In the genomic region with DNA sequence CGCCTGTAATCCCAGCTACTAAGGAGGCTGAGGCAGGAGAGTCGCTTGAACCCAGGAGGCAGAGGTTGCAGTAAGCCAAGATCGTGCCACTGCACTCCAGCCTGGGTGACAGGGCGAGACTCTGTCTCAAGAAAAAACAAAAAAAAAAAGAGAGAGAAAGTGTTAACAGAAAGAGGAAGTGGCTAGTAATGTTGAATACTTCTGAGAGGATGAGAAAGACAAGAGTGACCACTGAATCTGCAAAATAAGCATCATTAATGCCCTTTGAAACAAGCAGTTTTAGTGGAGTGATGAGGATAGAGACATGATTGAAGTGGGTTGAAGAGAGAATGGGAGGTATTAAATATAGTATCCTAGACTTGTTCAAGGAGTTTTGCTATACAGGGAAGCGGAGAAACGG, we compare ENCODE assay signal across 20 cellular contexts. TPM values are rescaled to one million over a fixed set of nuclear protein-coding genes. Genes with fewer than 3 reads are reported as not detected.
A peak's percentile ranks its signal among the peaks of the same experiment; 100 is the strongest.
DNase-seq lines count a peak whose midpoint lies in the region; ATAC-seq, FAIRE-seq and TF ChIP-seq lines count a peak whose summit lies in the region.
"Had no signal": no experiment of that assay in that cellular context is flagged by ENCODE, and none has a peak within 500 bp of the region (broad histone marks: within the 10 kb centered on the region; RNA-seq: fewer than 3 reads in every experiment).

No MANE protein-coding gene starts in this region.

- no peak overlapping the region for H3K27ac ChIP-seq in K562 (ENCODE audit: extremely low read depth, low read depth, low read length)
- H3K27ac ChIP-seq: ovary had no signal

- no peak overlapping the region for H3K9ac ChIP-seq in K562 (ENCODE audit: insufficient read depth in 1 of 2, low read depth in 2 of 2, low read length in 2 of 2)

- H2AFZ ChIP-seq in K562 (ENCODE audit: low read depth, low read length), result no peak overlapping the region

- H4K20me1 ChIP-seq in K562 (replicated peaks; ENCODE audit: control insufficient read depth, insufficient read depth, low read length), result no peaks in the 10 kb centered on the region

- H3K27me3 Mint-ChIP-seq in progenitor cell of endocrine pancreas (no peaks in the 10 kb centered on the region), type B pancreatic cell (no peaks in the 10 kb centered on the region)
- H3K27me3 Mint-ChIP-seq: effector memory CD8-positive, alpha-beta T cell had no signal

- peaks cover 4% of the 10 kb centered on the region; the same call in 2 of the 3 replicates for H3K36me3 ChIP-seq in K562 (ENCODE audit: control insufficient read depth, insufficient read depth, low read length)
- H3K36me3 ChIP-seq: heart left ventricle, ovary had no signal

- no peak overlapping the region for H3K4me2 ChIP-seq in K562 (ENCODE audit: insufficient read depth, low read length)

- H3K27ac Mint-ChIP-seq in progenitor cell of endocrine pancreas, result no peak overlapping the region
- H3K27ac Mint-ChIP-seq in type B pancreatic cell, result no peak overlapping the region
- H3K27ac Mint-ChIP-seq: effector memory CD8-positive, alpha-beta T cell had no signal

- POLR2A ChIA-PET in K562 (lab: Yijun Ruan, JAX), result no interaction called here

- H3K4me3 ChIP-seq in GM12864 (ENCODE audit: low read depth, low read length) (no peak overlapping the region), K562 (no peak overlapping the region)
- H3K4me3 ChIP-seq: heart left ventricle, lung, ovary had no signal

- H3K36me3 Mint-ChIP-seq in progenitor cell of endocrine pancreas (ENCODE audit: insufficient read depth) (no peaks in the 10 kb centered on the region), type B pancreatic cell (no peaks in the 10 kb centered on the region)

- TF ChIP-seq RAD21 in K562 (CRISPR knock-in tag; conservative IDR thresholded peaks at IDR 0.05 in 1 of 2, IDR thresholded peaks at IDR 0.05 in 1 of 2), result no peak

- no peak overlapping the region for H3K4me3 Mint-ChIP-seq in progenitor cell of endocrine pancreas (ENCODE audit: low read depth)
- no peak overlapping the region for H3K4me3 Mint-ChIP-seq in type B pancreatic cell
- H3K4me3 Mint-ChIP-seq: effector memory CD8-positive, alpha-beta T cell; immature natural killer cell had no signal

- peaks cover 0 to 5% of the 10 kb centered on the region in 2 experiments; a peak in 1 of 5 replicates for H3K4me1 ChIP-seq in K562 (replicated peaks in 1 of 2; ENCODE audit: control insufficient read depth in 2 of 2, insufficient read depth in 2 of 2, low read length in 2 of 2)
- H3K4me1 ChIP-seq: Caco-2 had no signal

- no peak for FAIRE-seq in K562 (lab: Jason Lieb, UNC)

- 64% methylated on average over 3 of the region's 6 CpGs for WGBS in K562 (ENCODE audit: insufficient coverage, low coverage, missing lambda C conversion rate)

- no peaks in the 10 kb centered on the region for H3K4me1 Mint-ChIP-seq in progenitor cell of endocrine pancreas (ENCODE audit: low read depth)
- H3K4me1 Mint-ChIP-seq in type B pancreatic cell (ENCODE audit: unreplicated experiment), result no peaks in the 10 kb centered on the region

- no peak for TF ChIP-seq CTCF in GM12864 (IDR thresholded peaks at IDR 0.05; ENCODE audit: low read depth, low read length, missing control alignments)
- TF ChIP-seq CTCF in K562 (IDR thresholded peaks at IDR 0.05 in 2 of 3, conservative IDR thresholded peaks at IDR 0.05 in 1 of 3; ENCODE audit: insufficient read depth in 2 of 3, low read depth in 1 of 3, low read length in 3 of 3), result no peak
- no peak for TF ChIP-seq CTCF in progenitor cell of endocrine pancreas (IDR thresholded peaks at IDR 0.05; ENCODE audit: unreplicated experiment)
- TF ChIP-seq CTCF in type B pancreatic cell (conservative IDR thresholded peaks at IDR 0.05), result no peak

- TF ChIP-seq EP300 in K562 (IDR thresholded peaks at IDR 0.05; ENCODE audit: low read length), result no peak

- H3K9me3 ChIP-seq in K562 (replicated peaks; ENCODE audit: control insufficient read depth, insufficient read depth, low read depth, low read length), result no peaks in the 10 kb centered on the region
- H3K9me3 ChIP-seq: Caco-2, heart left ventricle, ovary had no signal

- peak; percentile 15 for DNase-seq in GM12864 (ENCODE audit: low read depth)
- DNase-seq in NOMO-1 treated with dmso at 0.1 percent for 144 hours (lab: John Stamatoyannopoulos, UW; ENCODE audit: unreplicated experiment), result peak; percentile 7
- no peak for DNase-seq in K562 (ENCODE audit: extremely low read depth in 1 of 4, low spot score in 3 of 4)
- DNase-seq in progenitor cell of endocrine pancreas (ENCODE audit: low spot score, unreplicated experiment), result no peak
- DNase-seq in type B pancreatic cell (ENCODE audit: extremely low spot score, unreplicated experiment), result no peak
- DNase-seq in activated CD8-positive, alpha-beta memory T cell treated with anti-CD3 and anti-CD28 coated beads, Interleukin-2, amount 50 U/mL, for 4 hours, result no peak
- DNase-seq: activated CD4-positive, alpha-beta T cell treated with anti-CD3 and anti-CD28 coated beads for 1 hour; activated effector memory CD4-positive, alpha-beta T cell treated with Interleukin-2 at 50 U/mL for 16 hours; Caco-2; effector memory CD8-positive, alpha-beta T cell; heart left ventricle; immature natural killer cell; NCI-H1105; ovary; stimulated activated CD4-positive, alpha-beta T cell treated with anti-CD3 and anti-CD28 coated beads, Interleukin-2, amount 100 ng/mL, for 24 hours had no signal

- no peaks in the 10 kb centered on the region for H3K27me3 ChIP-seq in K562 (ENCODE audit: control insufficient read depth in 2 of 2, insufficient read depth in 2 of 2, low read length in 2 of 2)
- H3K27me3 ChIP-seq: heart left ventricle, ovary had no signal

- H3K9me3 Mint-ChIP-seq in progenitor cell of endocrine pancreas (ENCODE audit: low read depth), result no peaks in the 10 kb centered on the region
- H3K9me3 Mint-ChIP-seq in type B pancreatic cell, result no peaks in the 10 kb centered on the region
- H3K9me3 Mint-ChIP-seq: effector memory CD8-positive, alpha-beta T cell; immature natural killer cell had no signal

- ATAC-seq in HG02623 (IDR thresholded peaks at IDR 0.05; ENCODE audit: unreplicated experiment) (peak; percentile 43), K562 (no peak)
- ATAC-seq: effector memory CD8-positive, alpha-beta T cell; heart left ventricle; Right ventricle myocardium inferior had no signal

- in situ Hi-C loops in K562 (cut with MboI), result no loop called here

- no peak for TF ChIP-seq POLR2A in K562 (conservative IDR thresholded peaks at IDR 0.05)

- intact Hi-C loops in K562 (cut with micrococcal nuclease), result no loop called here

- no TSS peak for BruUV-seq in K562 (replicated peaks; lab: Mats Ljungman, UMichigan)

- no peaks in the 10 kb centered on the region for H3K9me1 ChIP-seq in K562 (ENCODE audit: control insufficient read depth, insufficient read depth, low read length)

- H3K79me2 ChIP-seq in K562 (ENCODE audit: control insufficient read depth, insufficient read depth, low read length), result no peaks in the 10 kb centered on the region

- CTCF ChIA-PET in K562 (lab: Yijun Ruan, JAX; ENCODE audit: low intra/inter-chr PET ratio), result no interaction called here

RNA-seq across cellular contexts. Expression of a gene that starts 11.7 kb away (rescaled TPM):
- 8.6 and 19.9 TPM in 2 replicates for total RNA-seq in K562 (2011; cell fraction: chromatin; rRNA removed; ENCODE audit: low replicate concordance)
- total RNA-seq in K562 (2011; cell fraction: nucleolus; rRNA removed), result 17.8 and 21.0 TPM in 2 replicates
- 18.5 and 20.5 TPM in 2 replicates for total RNA-seq in K562 (2011; cell fraction: nucleoplasm; rRNA removed)
- total RNA-seq in K562 (2014; rRNA removed), result 13.5 and 19.0 TPM in 2 replicates
- 10.2 and 10.4 TPM in 2 replicates for total RNA-seq in K562 (2014; rRNA removed; fragmentation: Illumina TruSeq; extraction: Trizol)
- 10.2 and 10.3 TPM in 2 replicates for total RNA-seq in K562 (2015; rRNA removed; fragmentation: Illumina TruSeq; extraction: Trizol)
- total RNA-seq in K562 (2021), result 11.4 and 15.3 TPM in 2 replicates
- polyA plus RNA-seq in K562 (2011; rRNA removed), result 10.5 and 10.9 TPM in 2 replicates
- 15.5 and 16.4 TPM in 2 replicates for polyA plus RNA-seq in K562 (2011; cell fraction: cytosol; rRNA removed)
- polyA plus RNA-seq in K562 (2011; cell fraction: nucleus; rRNA removed), result 15.3 and 25.2 TPM in 2 replicates
- 15.0 and 18.0 TPM in 2 replicates for polyA plus RNA-seq in K562 (2012)
- 14.7 and 17.5 TPM in 2 replicates for polyA plus RNA-seq in K562 (2014; fragmentation: Illumina TruSeq; extraction: Trizol)
- under 1 TPM; 0.22 to 0.31 TPM for polyA plus RNA-seq in K562 (2014; fragmentation: Nextera tagmentation; extraction: Ambion mirVana)
- polyA plus RNA-seq in K562 (2014; rRNA removed), result 15.7 and 16.6 TPM in 2 replicates
- polyA minus RNA-seq in K562 (2011; rRNA and poly(A)+ RNA removed), result 1.9 and 3.2 TPM in 2 replicates
- 2.4 and 3.4 TPM in 2 replicates for polyA minus RNA-seq in K562 (2011; cell fraction: cytosol; rRNA and poly(A)+ RNA removed)
- 4.7 and 8.1 TPM in 2 replicates for polyA minus RNA-seq in K562 (2011; cell fraction: nucleus; rRNA and poly(A)+ RNA removed)
- total RNA-seq in progenitor cell of endocrine pancreas, result 4.4 and 4.5 TPM in 2 replicates
- 0.76 and 3.6 TPM in 2 replicates for total RNA-seq in type B pancreatic cell (ENCODE audit: low replicate concordance)
- polyA plus RNA-seq: immature natural killer cell had no signal

RNA-seq across cellular contexts. Expression of a gene that starts 16.1 kb away (rescaled TPM):
- total RNA-seq in K562 (2011; cell fraction: chromatin; rRNA removed; ENCODE audit: low replicate concordance), result 35.9 and 56.0 TPM in 2 replicates
- total RNA-seq in K562 (2011; cell fraction: nucleolus; rRNA removed), result 47.2 and 69.9 TPM in 2 replicates
- 58.2 and 68.6 TPM in 2 replicates for total RNA-seq in K562 (2011; cell fraction: nucleoplasm; rRNA removed)
- total RNA-seq in K562 (2014; rRNA removed) (7.7 and 13.7 TPM in 2 replicates), K562 (2014; rRNA removed; fragmentation: Illumina TruSeq; extraction: Trizol) (74.8 and 87.4 TPM in 2 replicates), K562 (2015; rRNA removed; fragmentation: Illumina TruSeq; extraction: Trizol) (54.2 and 55.0 TPM in 2 replicates), K562 (2021) (161 and 178 TPM in 2 replicates), progenitor cell of endocrine pancreas (167 and 190 TPM in 2 replicates), type B pancreatic cell (ENCODE audit: low replicate concordance) (206 and 235 TPM in 2 replicates)
- polyA plus RNA-seq in K562 (2011; rRNA removed) (273 and 309 TPM in 2 replicates), K562 (2014; fragmentation: Illumina TruSeq; extraction: Trizol) (249 and 293 TPM in 2 replicates), K562 (2014; fragmentation: Nextera tagmentation; extraction: Ambion mirVana) (100 to 1,000 TPM in 1 of 2 experiments, 10 to 100 TPM in 1; 99.8 to 198 TPM), K562 (2014; rRNA removed) (174 and 184 TPM in 2 replicates)
- 358 and 447 TPM in 2 replicates for polyA plus RNA-seq in K562 (2011; cell fraction: cytosol; rRNA removed)
- polyA plus RNA-seq in K562 (2011; cell fraction: nucleus; rRNA removed), result 83.7 and 117 TPM in 2 replicates
- polyA plus RNA-seq in K562 (2012), result 144 and 207 TPM in 2 replicates
- 100 and 112 TPM in 2 replicates for polyA minus RNA-seq in K562 (2011; rRNA and poly(A)+ RNA removed)
- polyA minus RNA-seq in K562 (2011; cell fraction: cytosol; rRNA and poly(A)+ RNA removed), result 61.5 and 99.0 TPM in 2 replicates
- polyA minus RNA-seq in K562 (2011; cell fraction: nucleus; rRNA and poly(A)+ RNA removed), result 28.0 and 50.4 TPM in 2 replicates

RNA-seq across cellular contexts. Expression of a gene that starts 39.6 kb away (rescaled TPM):
- not detected in 2 replicates for total RNA-seq in K562 (2011; cell fraction: chromatin; rRNA removed; ENCODE audit: low replicate concordance)
- not detected in 2 replicates for total RNA-seq in K562 (2011; cell fraction: nucleolus; rRNA removed)
- total RNA-seq in K562 (2011; cell fraction: nucleoplasm; rRNA removed), result not detected in 2 replicates
- total RNA-seq in K562 (2014; rRNA removed), result not detected in 2 replicates
- not detected in 2 replicates for total RNA-seq in K562 (2014; rRNA removed; fragmentation: Illumina TruSeq; extraction: Trizol)
- not detected in 2 replicates for total RNA-seq in K562 (2015; rRNA removed; fragmentation: Illumina TruSeq; extraction: Trizol)
- total RNA-seq in K562 (2021), result not detected in 2 replicates
- polyA plus RNA-seq in K562 (2011; rRNA removed), result not detected in 2 replicates
- polyA plus RNA-seq in K562 (2011; cell fraction: cytosol; rRNA removed), result not detected in 2 replicates
- not detected in 2 replicates for polyA plus RNA-seq in K562 (2011; cell fraction: nucleus; rRNA removed)
- 0.08 and 0.22 TPM in 2 replicates for polyA plus RNA-seq in K562 (2012)
- not detected in 2 replicates for polyA plus RNA-seq in K562 (2014; fragmentation: Illumina TruSeq; extraction: Trizol)
- not detected for polyA plus RNA-seq in K562 (2014; fragmentation: Nextera tagmentation; extraction: Ambion mirVana)
- not detected in 2 replicates for polyA plus RNA-seq in K562 (2014; rRNA removed)
- polyA minus RNA-seq in K562 (2011; rRNA and poly(A)+ RNA removed), result not detected in 2 replicates
- not detected in 2 replicates for polyA minus RNA-seq in K562 (2011; cell fraction: cytosol; rRNA and poly(A)+ RNA removed)
- not detected in 2 replicates for polyA minus RNA-seq in K562 (2011; cell fraction: nucleus; rRNA and poly(A)+ RNA removed)
- 0.86 and 1.1 TPM in 2 replicates for total RNA-seq in progenitor cell of endocrine pancreas
- total RNA-seq in type B pancreatic cell (ENCODE audit: low replicate concordance), result 1.0 and 3.4 TPM in 2 replicates
- total RNA-seq: subcutaneous adipose tissue; T-helper 2 cell treated with Interferon-gamma antibody and Interleukin-4, amounts not matched to agents 100 ng/mL and 5 ng/mL, for 36 hours had no signal
- polyA plus RNA-seq: immature natural killer cell had no signal

Comparison
In these comparisons a context has a peak if more than half of its experiments do, and no peak if none do; other contexts are left out.
1. DNase-seq: peak in GM12864 (single experiment) and NOMO-1 treated with dmso at 0.1 percent for 144 hours (single experiment); none in K562 (0 of 4), progenitor cell of endocrine pancreas (single experiment), type B pancreatic cell (single experiment) and activated CD8-positive, alpha-beta memory T cell treated with anti-CD3 and anti-CD28 coated beads, Interleukin-2, amount 50 U/mL, for 4 hours (single experiment).